9 cellular contexts compared by ENCODE assay signal in the genomic region with DNA sequence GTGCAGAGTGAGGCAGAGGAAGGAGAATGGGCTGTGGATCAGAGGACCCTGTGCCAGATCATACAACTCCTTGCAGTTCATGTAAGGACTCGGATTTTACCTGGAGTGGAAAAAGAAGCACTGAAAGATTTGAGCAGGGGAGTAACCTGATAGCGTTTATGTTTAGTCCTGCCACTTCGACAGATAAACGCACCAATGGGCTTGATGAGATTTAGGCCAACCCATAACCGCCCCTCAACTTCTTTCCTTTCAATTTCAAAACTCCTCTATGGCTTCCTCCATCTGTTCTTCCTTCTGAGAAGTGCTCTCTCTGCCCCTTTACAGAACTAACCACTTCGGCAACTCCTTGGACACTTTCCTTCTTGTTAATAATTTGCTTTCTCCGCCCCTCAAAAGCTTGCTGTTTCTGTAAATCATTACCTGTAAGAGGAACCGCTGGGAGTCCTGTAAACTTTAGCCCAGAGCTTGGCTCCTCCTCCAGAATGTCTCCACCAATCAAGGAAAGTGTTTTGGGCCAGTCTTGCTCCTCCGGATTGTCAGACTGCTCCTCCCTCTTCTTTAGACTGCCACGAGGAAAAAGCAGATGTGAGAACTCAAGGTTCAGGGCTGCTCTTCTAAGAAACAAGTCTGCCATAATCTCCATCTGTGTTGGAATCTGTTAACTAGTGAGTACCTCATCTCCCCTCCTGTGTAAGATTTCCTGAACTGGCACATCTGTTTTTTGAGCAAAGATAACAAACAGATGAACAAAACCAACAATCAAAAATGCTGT. TPM values are rescaled to one million over a fixed set of nuclear protein-coding genes. Genes with fewer than 3 reads are reported as not detected.
DNase-seq lines count a peak whose midpoint lies in the region; ATAC-seq, FAIRE-seq and TF ChIP-seq lines count a peak whose summit lies in the region.
"Had no signal": no experiment of that assay in that cellular context is flagged by ENCODE, and none has a peak within 500 bp of the region (broad histone marks: within the 10 kb centered on the region; RNA-seq: fewer than 3 reads in every experiment).

A gene with protein sequence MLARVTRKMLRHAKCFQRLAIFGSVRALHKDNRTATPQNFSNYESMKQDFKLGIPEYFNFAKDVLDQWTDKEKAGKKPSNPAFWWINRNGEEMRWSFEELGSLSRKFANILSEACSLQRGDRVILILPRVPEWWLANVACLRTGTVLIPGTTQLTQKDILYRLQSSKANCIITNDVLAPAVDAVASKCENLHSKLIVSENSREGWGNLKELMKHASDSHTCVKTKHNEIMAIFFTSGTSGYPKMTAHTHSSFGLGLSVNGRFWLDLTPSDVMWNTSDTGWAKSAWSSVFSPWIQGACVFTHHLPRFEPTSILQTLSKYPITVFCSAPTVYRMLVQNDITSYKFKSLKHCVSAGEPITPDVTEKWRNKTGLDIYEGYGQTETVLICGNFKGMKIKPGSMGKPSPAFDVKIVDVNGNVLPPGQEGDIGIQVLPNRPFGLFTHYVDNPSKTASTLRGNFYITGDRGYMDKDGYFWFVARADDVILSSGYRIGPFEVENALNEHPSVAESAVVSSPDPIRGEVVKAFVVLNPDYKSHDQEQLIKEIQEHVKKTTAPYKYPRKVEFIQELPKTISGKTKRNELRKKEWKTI (plus strand): TSS at position 554 of the 772 bp plus-strand sequence. CDS start 6,021 bp downstream, outside the sequence.

- H3K79me2 ChIP-seq in GM12878 (ENCODE audit: control insufficient read depth, insufficient read depth, low read length) = no peaks in the 10 kb centered on the region

- peaks cover 5% of the 10 kb centered on the region for H3K36me3 Mint-ChIP-seq in T-helper 1 cell treated with Interleukin-12 subunit alpha and Interleukin-12 subunit beta and Interleukin-4 antibody, amounts not matched to agents 30 μg/mL and 1 μg/mL, for 36 hours (ENCODE audit: low read depth)

- TF ChIP-seq RAD21 in GM12878 (IDR thresholded peaks at IDR 0.05; ENCODE audit: insufficient read depth, low read depth, low read length) = no peak

- no peak for TF ChIP-seq POLR2A in GM12878 (IDR thresholded peaks at IDR 0.05; ENCODE audit: low read depth, low read length)

- under 1% methylated on average over 10 of the region's 10 CpGs for WGBS in GM12878 (ENCODE audit: insufficient coverage, insufficient replicate concordance, low lambda C conversion rate, missing lambda C conversion rate)

- H3K9ac ChIP-seq in GM12878 (ENCODE audit: control insufficient read depth, insufficient read depth, low read length) (peak within 1 kb of the TSS; percentile 43), iPS-15b (ENCODE audit: low read depth, low read length) (peak within 1 kb of the TSS; percentile 51)

- no peak for TF ChIP-seq EP300 in GM12878 (IDR thresholded peaks at IDR 0.05; ENCODE audit: borderline replicate concordance in 1 of 2, control insufficient read depth in 1 of 2, low read depth in 2 of 2, low read length in 2 of 2)

- peak; percentile 59 for DNase-seq in COLO829 (ENCODE audit: low spot score)
- peak; percentile 93 for DNase-seq in GM12878 (ENCODE audit: low read depth, low spot score)
- peak; percentile 30 for DNase-seq in stimulated activated CD4-positive, alpha-beta T cell treated with anti-CD3 and anti-CD28 coated beads, Interleukin-12 subunit alpha, Interleukin-12 subunit beta, amount 100 ng/mL, for 4 hours
- no peak for DNase-seq in cerebellar nuclear complex (lab: John Stamatoyannopoulos, UW)

- H2AFZ ChIP-seq in GM12878 (ENCODE audit: control insufficient read depth, low read depth, low read length) = peak within 1 kb of the TSS; percentile 96

- peaks cover 11% of the 10 kb centered on the region for H3K4me1 Mint-ChIP-seq in T-helper 1 cell treated with Interleukin-12 subunit alpha and Interleukin-12 subunit beta and Interleukin-4 antibody, amounts not matched to agents 30 μg/mL and 1 μg/mL, for 36 hours (ENCODE audit: low read depth)

- RAD21 ChIA-PET in GM12878 (lab: Charles Lee; ENCODE audit: unreplicated experiment) = interaction anchor here (1.4 kb wide), 1 partner anchor 91 kb away, joined by 4 read pairs; no protein-coding TSS in a partner anchor

- H3K4me1 ChIP-seq in GM12878 (ENCODE audit: control insufficient read depth, insufficient read depth, low read length) = peaks cover 2% of the 10 kb centered on the region; the same call in 1 of the 2 replicates
- H3K4me1 ChIP-seq in iPS-15b (ENCODE audit: control insufficient read depth, insufficient read depth, low read length) = peaks cover 4% of the 10 kb centered on the region

- H3K27me3 ChIP-seq in GM12878 (replicated peaks in 1 of 2; ENCODE audit: control insufficient read depth in 2 of 2, insufficient read depth in 2 of 2, low read length in 1 of 2) (no peaks in the 10 kb centered on the region), iPS-15b (ENCODE audit: control insufficient read depth, insufficient read depth, low read length) (no peaks in the 10 kb centered on the region)

- no peak for TF ChIP-seq CTCF in GM12878 (IDR thresholded peaks at IDR 0.05 in 2 of 3, conservative IDR thresholded peaks at IDR 0.05 in 1 of 3; ENCODE audit: control insufficient read depth in 2 of 3, extremely low read depth in 1 of 3, insufficient read depth in 1 of 3, low read depth in 3 of 3, low read length in 3 of 3)

- H3K9me3 Mint-ChIP-seq in T-helper 1 cell treated with Interleukin-12 subunit alpha and Interleukin-12 subunit beta and Interleukin-4 antibody, amounts not matched to agents 30 μg/mL and 1 μg/mL, for 36 hours = peaks cover 16% of the 10 kb centered on the region

- no peaks in the 10 kb centered on the region for H4K20me1 ChIP-seq in GM12878 (ENCODE audit: control insufficient read depth, insufficient read depth)

- peak; percentile 89 for ATAC-seq in GM19468 (IDR thresholded peaks at IDR 0.05; ENCODE audit: extremely low read depth, unreplicated experiment)
- ATAC-seq in HG03575 (IDR thresholded peaks at IDR 0.05; ENCODE audit: extremely low read depth, insufficient number of reproducible peaks, low FRiP score, unreplicated experiment) = peak; percentile 78
- peak; percentile 100 for ATAC-seq in GM12878

- peak within 1 kb of the TSS; percentile 62 for H3K27ac ChIP-seq in GM12878 (ENCODE audit: control insufficient read depth, insufficient read depth)

- FAIRE-seq in GM12878 (lab: Jason Lieb, UNC) = peak; percentile 99
- FAIRE-seq: frontal cortex had no signal

- H3K27me3 Mint-ChIP-seq in T-helper 1 cell treated with Interleukin-12 subunit alpha and Interleukin-12 subunit beta and Interleukin-4 antibody, amounts not matched to agents 30 μg/mL and 1 μg/mL, for 36 hours (ENCODE audit: low read depth) = no peaks in the 10 kb centered on the region

- TSS peak; percentile 93 for BruUV-seq in GM12878 (replicated peaks; lab: Mats Ljungman, UMichigan)

- peak within 1 kb of the TSS; percentile 85 for H3K4me2 ChIP-seq in GM12878 (ENCODE audit: control insufficient read depth, insufficient read depth)

- in situ Hi-C loops in GM12878 (cut with MboI) = no loop called here

- SMC1A ChIA-PET in GM12878 (lab: Charles Lee; ENCODE audit: uncharacterized antibody, unreplicated experiment) = interaction anchor here (0.7 to 1.5 kb wide), 3 partner anchors 9 to 89 kb away, joined by 3 to 4 read pairs (median 4); partner anchors contain the start of gene THUMPD1

- POLR2A ChIA-PET in GM12878 (lab: Charles Lee) = interaction anchor here (0.6 to 1.9 kb wide), 4 partner anchors 19 to 458 kb away, joined by 4 to 7 read pairs (median 6); no protein-coding TSS in a partner anchor

- H3K4me3 ChIP-seq in GM12878 (peak within 1 kb of the TSS; percentile 59), iPS-15b (ENCODE audit: low read depth, low read length) (peak within 1 kb of the TSS; percentile 53)

- H3K36me3 ChIP-seq in GM12878 (ENCODE audit: control insufficient read depth in 2 of 2, insufficient read depth in 2 of 2, low read length in 1 of 2) (no peaks in the 10 kb centered on the region), iPS-15b (ENCODE audit: control insufficient read depth, insufficient read depth, low read length) (no peaks in the 10 kb centered on the region)

- peaks cover 2% of the 10 kb centered on the region; the same call in 1 of the 3 replicates for H3K9me3 ChIP-seq in GM12878 (replicated peaks; ENCODE audit: control insufficient read depth, insufficient read depth, low read length)
- H3K9me3 ChIP-seq in iPS-15b (ENCODE audit: control insufficient read depth, insufficient read depth, low read length) = no peaks in the 10 kb centered on the region

- CTCF ChIA-PET in GM12878 (lab: Yijun Ruan, JAX) = interaction anchor here (1.6 to 3.2 kb wide), 2 partner anchors 12 to 51 kb away, joined by 5 to 44 read pairs; no protein-coding TSS in a partner anchor

- peak within 1 kb of the TSS; percentile 85 for H3K4me3 Mint-ChIP-seq in T-helper 1 cell treated with Interleukin-12 subunit alpha and Interleukin-12 subunit beta and Interleukin-4 antibody, amounts not matched to agents 30 μg/mL and 1 μg/mL, for 36 hours

- H3K27ac Mint-ChIP-seq in T-helper 1 cell treated with Interleukin-12 subunit alpha and Interleukin-12 subunit beta and Interleukin-4 antibody, amounts not matched to agents 30 μg/mL and 1 μg/mL, for 36 hours = peak within 1 kb of the TSS; percentile 88

- intact Hi-C loops in GM12878 (cut with micrococcal nuclease; ENCODE audit: unreplicated experiment) = no loop called here

RNA-seq across cellular contexts. Expression of the gene that starts here (rescaled TPM):
- total RNA-seq in GM12878 (2013; cell fraction: nucleolus; rRNA removed) = 18.1 and 22.5 TPM in 2 replicates
- total RNA-seq in GM12878 (2014; rRNA removed) (4.5 and 7.7 TPM in 2 replicates), GM12878 (2014; rRNA removed; fragmentation: Illumina TruSeq; extraction: Trizol) (5.4 and 6.5 TPM in 2 replicates), GM12878 (2021) (4.4 and 7.1 TPM in 2 replicates)
- 6.0 TPM for polyA plus RNA-seq in GM12878 (2011; ENCODE audit: low read depth)
- polyA plus RNA-seq in GM12878 (2011; rRNA removed) (21.0 and 28.6 TPM in 2 replicates), GM12878 (2014; fragmentation: Illumina TruSeq; extraction: Trizol) (6.7 and 7.5 TPM in 2 replicates), GM12878 (2014; fragmentation: Nextera tagmentation; extraction: Ambion mirVana) (1 to 10 TPM; 5.0 to 6.8 TPM), GM12878 (2014; rRNA removed) (4.2 and 4.9 TPM in 2 replicates), GM12878 (2016; fragmentation: Nextera tagmentation; extraction: Ambion mirVana) (1 to 10 TPM; 6.9 to 7.9 TPM)
- polyA plus RNA-seq in GM12878 (2011; cell fraction: cytosol; rRNA removed) = 10.3 and 13.8 TPM in 2 replicates
- 8.3 and 10.0 TPM in 2 replicates for polyA plus RNA-seq in GM12878 (2011; cell fraction: nucleus; rRNA removed)
- 6.2 and 8.1 TPM in 2 replicates for polyA plus RNA-seq in GM12878 (2012)
- polyA minus RNA-seq in GM12878 (2011; rRNA and poly(A)+ RNA removed) = 13.4 and 14.7 TPM in 2 replicates
- polyA minus RNA-seq in GM12878 (2011; cell fraction: cytosol; rRNA and poly(A)+ RNA removed) = 5.3 and 5.9 TPM in 2 replicates
- polyA minus RNA-seq in GM12878 (2011; cell fraction: nucleus; rRNA and poly(A)+ RNA removed) = 4.1 and 5.6 TPM in 2 replicates

Comparison
In these comparisons a context has a peak if more than half of its experiments do, and no peak if none do; other contexts are left out.
1. DNase-seq: peak in COLO829 (single experiment), GM12878 (single experiment) and stimulated activated CD4-positive, alpha-beta T cell treated with anti-CD3 and anti-CD28 coated beads, Interleukin-12 subunit alpha, Interleukin-12 subunit beta, amount 100 ng/mL, for 4 hours (single experiment); none in cerebellar nuclear complex (0 of 2).
2. Peak in every context shown above with its lines, with median percentiles within 50 percentile points of each other: ATAC-seq.